In genomic region chr11:9568161-9568853, GRCh38 we compare ENCODE assay signal across 11 cellular contexts. TPM values are rescaled to one million over a fixed set of nuclear protein-coding genes. Genes with fewer than 3 reads are reported as not detected.
DNase-seq lines count a peak whose midpoint lies in the region; ATAC-seq and TF ChIP-seq lines count a peak whose summit lies in the region.
"Had no signal": no experiment of that assay in that cellular context is flagged by ENCODE, and none has a peak within 500 bp of the region (broad histone marks: within the 10 kb centered on the region; RNA-seq: fewer than 3 reads in every experiment).

No MANE protein-coding gene starts in this region.

- peaks cover 52% of the 10 kb centered on the region for H3K4me1 ChIP-seq in DOHH2 (ENCODE audit: control insufficient read depth, low read length)
- peaks cover 37% of the 10 kb centered on the region for H3K4me1 ChIP-seq in foreskin keratinocyte

- H3K36me3 ChIP-seq in DOHH2 (ENCODE audit: control insufficient read depth, low read length) (no peaks in the 10 kb centered on the region), SU-DHL-6 (ENCODE audit: low read length) (no peaks in the 10 kb centered on the region)

- H3K9me3 ChIP-seq in DOHH2 (ENCODE audit: control insufficient read depth, insufficient read depth, low read length), result no peaks in the 10 kb centered on the region
- no peaks in the 10 kb centered on the region for H3K9me3 ChIP-seq in SU-DHL-6 (ENCODE audit: insufficient read depth, low read length)

- H3K4me2 ChIP-seq in DOHH2 (ENCODE audit: low read length) (peak overlapping the region; percentile 73), SU-DHL-6 (ENCODE audit: low read depth, low read length, poor library complexity, severe bottlenecking) (peak overlapping the region; percentile 64)

- H3K4me3 ChIP-seq in DOHH2 (ENCODE audit: low read length), result peak overlapping the region; percentile 92
- no peak overlapping the region for H3K4me3 ChIP-seq in SU-DHL-6 (ENCODE audit: insufficient read depth, low read length, poor library complexity, severe bottlenecking)

- no peak for TF ChIP-seq CTCF in DOHH2 (IDR thresholded peaks at IDR 0.05; ENCODE audit: low read depth, low read length, poor library complexity, severe bottlenecking)
- TF ChIP-seq CTCF in SU-DHL-6 (IDR thresholded peaks at IDR 0.05; ENCODE audit: insufficient read depth, low read length, poor library complexity, severe bottlenecking), result no peak
- TF ChIP-seq CTCF in foreskin keratinocyte (conservative IDR thresholded peaks at IDR 0.05), result no peak

- peaks cover 29% of the 10 kb centered on the region for H3F3A ChIP-seq in DOHH2 (ENCODE audit: control insufficient read depth, insufficient read depth)
- peaks cover 49% of the 10 kb centered on the region for H3F3A ChIP-seq in SU-DHL-6 (ENCODE audit: insufficient read depth)

- H3K9me2 ChIP-seq in DOHH2 (replicated peaks; ENCODE audit: control insufficient read depth, low read length), result no peaks in the 10 kb centered on the region
- H3K9me2 ChIP-seq in SU-DHL-6 (replicated peaks; ENCODE audit: insufficient read depth, low read length), result no peaks in the 10 kb centered on the region

- DNase-seq in foreskin keratinocyte (no peak), renal cortical epithelial cell (ENCODE audit: low read depth) (peak; percentile 43), AG20443 (ENCODE audit: low spot score) (no peak), medulla oblongata (ENCODE audit: extremely low spot score) (no peak)
- DNase-seq: activated naive CD4-positive, alpha-beta T cell treated with anti-CD3 and anti-CD28 coated beads for 36 hours; glutamatergic neuron; NCI-H2171 treated with DMSO at 0.1 percent for 48 hours had no signal

- H3K9ac ChIP-seq in SU-DHL-6 (ENCODE audit: low read length), result peak overlapping the region; percentile 19; the same call in 1 of the 2 replicates

- H3K27ac ChIP-seq in DOHH2 (ENCODE audit: low read depth, low read length), result peak overlapping the region; percentile 70
- peak overlapping the region; percentile 66 for H3K27ac ChIP-seq in SU-DHL-6 (ENCODE audit: low read depth, low read length)
- H3K27ac ChIP-seq in foreskin keratinocyte, result peak overlapping the region; percentile 100

- H4K20me1 ChIP-seq in DOHH2 (ENCODE audit: control insufficient read depth, insufficient read depth, low read depth, low read length) (no peaks in the 10 kb centered on the region), SU-DHL-6 (ENCODE audit: low read depth, low read length) (no peaks in the 10 kb centered on the region)

- ATAC-seq in foreskin keratinocyte (no peak), GM21576 (IDR thresholded peaks at IDR 0.05; ENCODE audit: unreplicated experiment) (no peak), HG02623 (IDR thresholded peaks at IDR 0.05; ENCODE audit: unreplicated experiment) (no peak)

- H2AFZ ChIP-seq in SU-DHL-6 (ENCODE audit: low read depth, low read length, severe bottlenecking), result no peak overlapping the region

- no peaks in the 10 kb centered on the region for H3K27me3 ChIP-seq in DOHH2 (ENCODE audit: control insufficient read depth, low read length)
- H3K27me3 ChIP-seq in SU-DHL-6 (ENCODE audit: low read length), result no peaks in the 10 kb centered on the region
- no peaks in the 10 kb centered on the region for H3K27me3 ChIP-seq in foreskin keratinocyte

- H3K79me2 ChIP-seq in DOHH2 (ENCODE audit: control insufficient read depth, low read length) (peaks cover 18% of the 10 kb centered on the region), SU-DHL-6 (ENCODE audit: insufficient read depth, low read length) (peaks cover 7% of the 10 kb centered on the region)

RNA-seq across cellular contexts. Expression of gene WEE1, which starts 5.2 kb away (rescaled TPM):
- total RNA-seq in foreskin keratinocyte, result 39.6 and 43.6 TPM in 2 replicates
- polyA plus RNA-seq in foreskin keratinocyte, result 10.3 and 14.2 TPM in 2 replicates
- 37.8 and 81.4 TPM in 2 replicates for total RNA-seq in renal cortical epithelial cell
